ENCODE assay signal across 8 cellular contexts in genomic region chr15:66619152-66619903, GRCh38. TPM values are rescaled to one million over a fixed set of nuclear protein-coding genes. Genes with fewer than 3 reads are reported as not detected.
DNase-seq lines count a peak whose midpoint lies in the region; ATAC-seq, FAIRE-seq and TF ChIP-seq lines count a peak whose summit lies in the region.

No MANE protein-coding gene starts in this region.

- no peak overlapping the region for H3K9ac ChIP-seq in neural progenitor cell

- H3K4me1 ChIP-seq in neural progenitor cell (peaks cover 33% of the 10 kb centered on the region), uterus (peaks cover 0 to 9% of the 10 kb centered on the region in 2 donors)

- H3K9me3 Mint-ChIP-seq in neural progenitor cell: no peaks in the 10 kb centered on the region

- peaks cover 20% of the 10 kb centered on the region for H3K27me3 ChIP-seq in neural progenitor cell
- H3K27me3 ChIP-seq in uterus: no peaks in the 10 kb centered on the region

- H3F3A ChIP-seq in neural progenitor cell (ENCODE audit: low read depth): peaks cover 29% of the 10 kb centered on the region

- peaks cover 14% of the 10 kb centered on the region for H3K27me3 Mint-ChIP-seq in neural progenitor cell (ENCODE audit: insufficient read depth, low read depth)

- TF ChIP-seq POLR2A in GM12892 (IDR thresholded peaks at IDR 0.05; ENCODE audit: low read depth, low read length): no peak
- no peak for TF ChIP-seq POLR2A in uterus (IDR thresholded peaks at IDR 0.05)

- no peak overlapping the region for H3K27ac ChIP-seq in neural progenitor cell
- H3K27ac ChIP-seq in uterus: peak overlapping the region; percentile 6 to 21

- H3K36me3 Mint-ChIP-seq in neural progenitor cell: no peaks in the 10 kb centered on the region

- no peaks in the 10 kb centered on the region for H3K79me2 ChIP-seq in neural progenitor cell (ENCODE audit: low read depth)

- peaks cover 44% of the 10 kb centered on the region for H3K4me1 Mint-ChIP-seq in neural progenitor cell

- DNase-seq in AG10803 (ENCODE audit: low read depth): peak; percentile 68
- peak; percentile 60 for DNase-seq in GM12892 (ENCODE audit: insufficient read length)
- peak; percentile 55 for DNase-seq in NOMO-1 treated with DMSO at 0.1 percent for 48 hours (lab: John Stamatoyannopoulos, UW; ENCODE audit: unreplicated experiment)
- peak; percentile 42 for DNase-seq in activated T-cell treated with anti-CD3 and anti-CD28 coated beads for 48 hours (ENCODE audit: low read depth)
- peak; percentile 63 to 90 for DNase-seq in foreskin fibroblast
- peak; percentile 86 for DNase-seq in neural progenitor cell (ENCODE audit: low spot score)
- DNase-seq in uterus: peak; percentile 76 to 77

- H3K9me3 ChIP-seq in neural progenitor cell (ENCODE audit: low read depth) (no peaks in the 10 kb centered on the region), uterus (no peaks in the 10 kb centered on the region)

- TF ChIP-seq CTCF in AG10803 (conservative IDR thresholded peaks at IDR 0.05; ENCODE audit: low read length): peak; percentile 90
- peak; percentile 93 for TF ChIP-seq CTCF in foreskin fibroblast (IDR thresholded peaks at IDR 0.05; ENCODE audit: low read depth, low read length)
- peak; percentile 93 for TF ChIP-seq CTCF in neural progenitor cell (IDR thresholded peaks at IDR 0.05)
- TF ChIP-seq CTCF in uterus (IDR thresholded peaks at IDR 0.05): peak; percentile 89 to 94 (median 92)

- no peak for FAIRE-seq in GM12892 (lab: Jason Lieb, UNC)

- ATAC-seq in GM18870 (IDR thresholded peaks at IDR 0.05; ENCODE audit: unreplicated experiment): no peak

- H2AFZ ChIP-seq in neural progenitor cell (replicated peaks): peak overlapping the region; percentile 48

- H3K4me2 ChIP-seq in neural progenitor cell: no peak overlapping the region

- H3K4me3 Mint-ChIP-seq in neural progenitor cell: no peak overlapping the region

- no peaks in the 10 kb centered on the region for H4K20me1 ChIP-seq in neural progenitor cell (ENCODE audit: low read depth)

- peak overlapping the region; percentile 85 for H3K27ac Mint-ChIP-seq in neural progenitor cell

- intact Hi-C loops in uterus (cut with DNase I; ENCODE audit: low total_unique reads): loop anchor here (5.0 kb wide), 1 partner anchor 233 kb away; no protein-coding TSS in a partner anchor

- no peak overlapping the region for H3K4me3 ChIP-seq in AG10803 (ENCODE audit: low read length)
- no peak overlapping the region for H3K4me3 ChIP-seq in foreskin fibroblast (ENCODE audit: low read depth in 1 of 2, low read length in 2 of 2)
- H3K4me3 ChIP-seq in neural progenitor cell: no peak overlapping the region
- H3K4me3 ChIP-seq in uterus: no peak overlapping the region

- H3K36me3 ChIP-seq in neural progenitor cell: no peaks in the 10 kb centered on the region
- no peaks in the 10 kb centered on the region for H3K36me3 ChIP-seq in uterus

RNA-seq across cellular contexts. Expression of gene LCTL, which starts 53.5 kb away (rescaled TPM):
- 0.32 TPM for polyA plus RNA-seq in GM12892 (2012; ENCODE audit: missing spikeins)
- 17.2 and 19.2 TPM in 2 replicates for total RNA-seq in neural progenitor cell (ENCODE audit: low replicate concordance)
- total RNA-seq in uterus: not detected

Comparison
In these comparisons a context has a peak if more than half of its experiments do, and no peak if none do; other contexts are left out.
1. RNA of gene LCTL, which starts 53.5 kb away (total RNA-seq): 17.2 to 19.2 TPM in neural progenitor cell; not detected in uterus; every median in the first group is over 10 times any median in the second.
2. Peak in every context shown above with its lines, with median percentiles within 50 percentile points of each other: DNase-seq and CTCF ChIP-seq.